Comparison of ENCODE assay signal across 8 cellular contexts in genomic region chr16:8567355-8568230, GRCh38. TPM values are rescaled to one million over a fixed set of nuclear protein-coding genes. Genes with fewer than 3 reads are reported as not detected.
DNase-seq lines count a peak whose midpoint lies in the region; TF ChIP-seq lines count a peak whose summit lies in the region.

No MANE protein-coding gene starts in this region.

- H3K79me2 ChIP-seq in GM23248 (ENCODE audit: insufficient read depth) = no peaks in the 10 kb centered on the region

- H3K9ac ChIP-seq in GM23248 = no peak overlapping the region

- no peak overlapping the region for H3K4me2 ChIP-seq in GM23248 (ENCODE audit: unreplicated experiment)

- 0 out of 2 replicates have a peak, but pooled peaks cover 5% of the 10 kb centered on the region for H3F3A ChIP-seq in GM23248 (ENCODE audit: insufficient read depth)

- TF ChIP-seq EP300 in ovary (IDR thresholded peaks at IDR 0.05) = no peak
- peak; percentile 13 to 42 for TF ChIP-seq EP300 in tibial nerve (IDR thresholded peaks at IDR 0.05)

- H2AFZ ChIP-seq in GM23248 = no peak overlapping the region

- H3K27me3 ChIP-seq in GM23248 (replicated peaks; ENCODE audit: insufficient read depth) (no peaks in the 10 kb centered on the region), ovary (no peaks in the 10 kb centered on the region), tibial nerve (peaks cover 0 to 7% of the 10 kb centered on the region in 2 donors)

- in situ Hi-C loops in G401 (cut with HindIII; ENCODE audit: low sequenced_read_pairs) (loop anchor here (5.0 kb wide), 1 partner anchor 70 kb away; no protein-coding TSS in a partner anchor), GM23248 (cut with MboI) (loop anchor here (25.0 kb wide), 1 partner anchor 1620 kb away; the partner anchor contains the start of gene GRIN2A)

- POLR2A ChIA-PET in RWPE1 (lab: Yijun Ruan, JAX; ENCODE audit: low non-redundant PET) = interaction anchor here (0.7 kb wide), 1 partner anchor 1037 kb away, joined by 4 read pairs; no protein-coding TSS in a partner anchor

- H3K9me3 ChIP-seq in GM23248 (ENCODE audit: low read depth) = no peaks in the 10 kb centered on the region
- H3K9me3 ChIP-seq in ovary = no peaks in the 10 kb centered on the region
- no peaks in the 10 kb centered on the region for H3K9me3 ChIP-seq in tibial nerve

- H3K36me3 ChIP-seq in GM23248 (ENCODE audit: low read depth) = no peaks in the 10 kb centered on the region
- no peaks in the 10 kb centered on the region for H3K36me3 ChIP-seq in ovary
- no peaks in the 10 kb centered on the region for H3K36me3 ChIP-seq in tibial nerve

- intact Hi-C loops in ovary (cut with DNase I) = loop anchor here in 3 of 4 donors (1.0 to 10.0 kb wide), 4 partner anchors 225 to 317 kb away; partner anchors contain the start of gene LITAFD (in 2 of the 3)

- peak; percentile 93 for TF ChIP-seq CTCF in RWPE1 (conservative IDR thresholded peaks at IDR 0.05; ENCODE audit: low read depth)
- TF ChIP-seq CTCF in ovary (IDR thresholded peaks at IDR 0.05) = peak; percentile 82 to 94 (median 91)
- peak; percentile 97 to 99 (median 98) for TF ChIP-seq CTCF in tibial nerve (IDR thresholded peaks at IDR 0.05)

- H3K4me3 ChIP-seq in GM23248 (no peak overlapping the region), ovary (no peak overlapping the region), tibial nerve (no peak overlapping the region)

- no peaks in the 10 kb centered on the region for H4K20me1 ChIP-seq in GM23248 (ENCODE audit: insufficient read depth)

- 13 to 15% methylated on average over 23 of the region's 23 CpGs for WGBS in GM23248 (ENCODE audit: low coverage in 1 of 2, low lambda C conversion rate in 2 of 2, missing lambda C conversion rate in 2 of 2), 2 experiments
- WGBS in ovary, 3 donors = 12 to 16% (median 13%) methylated on average over 23 of the region's 23 CpGs
- 17 to 19% methylated on average over 22 to 23 of the region's 23 CpGs for WGBS in tibial nerve, 2 donors

- DNase-seq in G401 (ENCODE audit: low spot score) (peak; percentile 76), GM23248 (peak; percentile 96), LHCN-M2 (ENCODE audit: low read depth) (peak; percentile 83), RWPE1 (ENCODE audit: low spot score) (peak; percentile 78), foreskin melanocyte (peak; percentile 87), ovary (peak; percentile 47 to 79 (median 75)), tibial nerve (ENCODE audit: low spot score in 2 of 2) (peak; percentile 38 to 64)
- peak; percentile 49 to 50 for DNase-seq in activated T-helper 1 cell treated with anti-CD3 and anti-CD28 coated beads, Interleukin-2, amount 50 U/mL, for 16 hours (ENCODE audit: low read depth in 1 of 2, low spot score in 1 of 2)

- H3K27ac ChIP-seq in GM23248 (no peak overlapping the region), RWPE1 (no peak overlapping the region), ovary (no peak overlapping the region), tibial nerve (peak overlapping the region in 2 of 4 donors; percentile 22 to 34)

- peaks cover 7% of the 10 kb centered on the region for H3K4me1 ChIP-seq in GM23248 (ENCODE audit: insufficient read depth)
- H3K4me1 ChIP-seq in ovary (ENCODE audit: insufficient read depth) = no peaks in the 10 kb centered on the region
- H3K4me1 ChIP-seq in tibial nerve = peaks cover 0 to 28% (median 13%) of the 10 kb centered on the region in 4 donors

- H3K9me2 ChIP-seq in GM23248 (ENCODE audit: insufficient read depth) = no peaks in the 10 kb centered on the region

- CTCF ChIA-PET in RWPE1 (lab: Yijun Ruan, JAX) = interaction anchor here (0.5 to 1.0 kb wide), 8 partner anchors 20 to 1441 kb away, joined by 3 to 5 read pairs (median 3); no protein-coding TSS in a partner anchor

- no peak for TF ChIP-seq POLR2A in ovary (IDR thresholded peaks at IDR 0.05)
- TF ChIP-seq POLR2A in tibial nerve (IDR thresholded peaks at IDR 0.05) = no peak

RNA-seq across cellular contexts. Expression of gene TMEM114, which starts 22.7 kb away (rescaled TPM):
- total RNA-seq in G401 (2014; rRNA removed; shearing (Covaris generic)) = not detected in 2 replicates
- total RNA-seq in GM23248 (2014; rRNA removed; shearing (Covaris generic)) = not detected in 2 replicates
- polyA plus RNA-seq in GM23248 (2016; fragmentation: Nextera tagmentation; extraction: Ambion mirVana) (not detected in 2 replicates), ovary (not detected)
- total RNA-seq in LHCN-M2 (2014; rRNA removed) (not detected in 2 replicates), ovary (not detected), tibial nerve (not detected)
- not detected for polyA plus RNA-seq in LHCN-M2 (2012)

RNA-seq across cellular contexts. Expression of gene METTL22, which starts 53.9 kb away (rescaled TPM):
- 9.1 and 19.8 TPM in 2 replicates for total RNA-seq in G401 (2014; rRNA removed; shearing (Covaris generic))
- 31.5 and 36.9 TPM in 2 replicates for total RNA-seq in GM23248 (2014; rRNA removed; shearing (Covaris generic))
- 41.6 and 46.1 TPM in 2 replicates for polyA plus RNA-seq in GM23248 (2016; fragmentation: Nextera tagmentation; extraction: Ambion mirVana)
- 10.1 and 17.1 TPM in 2 replicates for total RNA-seq in LHCN-M2 (2014; rRNA removed)
- polyA plus RNA-seq in LHCN-M2 (2012) = 16.7 TPM
- 10 to 100 TPM; 21.6 to 45.8 (median 29.4) TPM for total RNA-seq in ovary
- 10 to 100 TPM; 14.2 to 23.6 TPM for polyA plus RNA-seq in ovary
- 10 to 100 TPM; 34.3 to 69.5 (median 46.6) TPM for total RNA-seq in tibial nerve
